17 cellular contexts compared by ENCODE assay signal in the genomic region with DNA sequence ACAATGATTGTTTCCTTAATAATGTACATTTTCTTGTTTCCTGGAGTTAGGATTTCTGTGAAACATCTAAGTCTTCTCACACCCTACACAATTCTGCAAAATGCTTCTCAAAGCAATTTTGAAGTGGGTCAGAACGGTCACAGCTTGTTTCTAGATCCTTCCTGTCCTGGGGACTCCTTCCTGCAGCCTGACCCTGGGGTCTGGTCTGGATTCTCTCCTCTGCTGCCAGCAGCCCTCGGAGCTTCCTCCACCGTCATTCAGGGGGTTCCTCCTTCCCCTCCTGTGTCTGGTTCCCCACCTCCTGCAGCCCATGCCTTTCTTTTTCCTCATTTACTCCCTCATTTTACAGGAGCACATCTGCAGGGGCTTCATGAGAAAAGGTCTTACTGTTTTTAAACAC.
DNase-seq lines count a peak whose midpoint lies in the region; ATAC-seq and TF ChIP-seq lines count a peak whose summit lies in the region.
"Had no signal": no experiment of that assay in that cellular context is flagged by ENCODE, and none has a peak within 500 bp of the region (broad histone marks: within the 10 kb centered on the region; RNA-seq: fewer than 3 reads in every experiment).

No MANE protein-coding gene starts in this region.

- H3K4me3 ChIP-seq in GM23338 (no peak overlapping the region), WERI-Rb-1 (ENCODE audit: low read depth, low read length) (no peak overlapping the region)
- H3K4me3 ChIP-seq: A549, HAP-1 had no signal

- no peak overlapping the region for H3K4me3 Mint-ChIP-seq in GM23338
- H3K4me3 Mint-ChIP-seq in progenitor cell of endocrine pancreas (ENCODE audit: low read depth), result no peak overlapping the region
- H3K4me3 Mint-ChIP-seq in activated T-helper 17 cell treated with anti-CD3 and anti-CD28 coated beads, Interleukin-2, amount 50 U/mL, for 72 hours, result no peak overlapping the region
- H3K4me3 Mint-ChIP-seq: CD4-positive, alpha-beta T cell had no signal

- H3K36me3 ChIP-seq in GM23338 (ENCODE audit: insufficient read depth), result no peaks in the 10 kb centered on the region
- H3K36me3 ChIP-seq in WERI-Rb-1, result no peaks in the 10 kb centered on the region
- H3K36me3 ChIP-seq: HAP-1 had no signal

- no peaks in the 10 kb centered on the region for H3F3A ChIP-seq in GM23338 (replicated peaks; ENCODE audit: low read depth)

- no peaks in the 10 kb centered on the region for H3K9me2 ChIP-seq in GM23338 (ENCODE audit: insufficient read depth)

- H3K36me3 Mint-ChIP-seq in GM23338 (ENCODE audit: low read depth) (no peaks in the 10 kb centered on the region), progenitor cell of endocrine pancreas (ENCODE audit: insufficient read depth) (peaks cover 10% of the 10 kb centered on the region)
- H3K36me3 Mint-ChIP-seq in activated T-helper 17 cell treated with anti-CD3 and anti-CD28 coated beads, Interleukin-2, amount 50 U/mL, for 72 hours (ENCODE audit: low read depth), result no peaks in the 10 kb centered on the region

- H3K4me1 Mint-ChIP-seq in GM23338 (peaks cover 10% of the 10 kb centered on the region), progenitor cell of endocrine pancreas (ENCODE audit: low read depth) (peaks cover 35% of the 10 kb centered on the region)
- H3K4me1 Mint-ChIP-seq in activated T-helper 17 cell treated with anti-CD3 and anti-CD28 coated beads, Interleukin-2, amount 50 U/mL, for 72 hours, result no peaks in the 10 kb centered on the region

- H3K4me1 ChIP-seq in GM23338 (ENCODE audit: insufficient read depth), result no peaks in the 10 kb centered on the region
- H3K4me1 ChIP-seq: A549 had no signal

- H4K20me1 ChIP-seq in GM23338 (replicated peaks; ENCODE audit: insufficient read depth), result no peaks in the 10 kb centered on the region; the same call in 1 of the 2 replicates

- no peaks in the 10 kb centered on the region for H3K9me3 ChIP-seq in WERI-Rb-1 (ENCODE audit: severe bottlenecking)
- H3K9me3 ChIP-seq: A549, HAP-1 had no signal

- no peaks in the 10 kb centered on the region for H3K9me3 Mint-ChIP-seq in GM23338
- no peaks in the 10 kb centered on the region for H3K9me3 Mint-ChIP-seq in progenitor cell of endocrine pancreas (ENCODE audit: low read depth)
- no peaks in the 10 kb centered on the region for H3K9me3 Mint-ChIP-seq in activated T-helper 17 cell treated with anti-CD3 and anti-CD28 coated beads, Interleukin-2, amount 50 U/mL, for 72 hours
- H3K9me3 Mint-ChIP-seq: CD4-positive, alpha-beta T cell had no signal

- H3K27me3 Mint-ChIP-seq in GM23338 (ENCODE audit: insufficient read depth, low read depth, poor library complexity) (peaks cover 6% of the 10 kb centered on the region), progenitor cell of endocrine pancreas (no peaks in the 10 kb centered on the region)
- H3K27me3 Mint-ChIP-seq in activated T-helper 17 cell treated with anti-CD3 and anti-CD28 coated beads, Interleukin-2, amount 50 U/mL, for 72 hours, result peaks cover 12% of the 10 kb centered on the region
- H3K27me3 Mint-ChIP-seq: CD4-positive, alpha-beta T cell had no signal

- no peak overlapping the region for H3K4me2 ChIP-seq in GM23338
- H3K4me2 ChIP-seq: A549 had no signal

- H3K27ac Mint-ChIP-seq in GM23338 (no peak overlapping the region), progenitor cell of endocrine pancreas (peak overlapping the region; percentile 5)
- H3K27ac Mint-ChIP-seq in activated T-helper 17 cell treated with anti-CD3 and anti-CD28 coated beads, Interleukin-2, amount 50 U/mL, for 72 hours, result no peak overlapping the region
- H3K27ac Mint-ChIP-seq: CD4-positive, alpha-beta T cell had no signal

- DNase-seq in GM23338 (ENCODE audit: low spot score) (no peak), progenitor cell of endocrine pancreas (ENCODE audit: low spot score, unreplicated experiment) (no peak), WERI-Rb-1 (no peak), inferior parietal cortex (ENCODE audit: extremely low spot score) (no peak)
- DNase-seq: CD4-positive, alpha-beta T cell; COR-L47; DMS79; NCI-H1417 treated with DMSO at 0.1 percent for 48 hours; NCI-H187; NCI-H446; NCI-H526 had no signal

- H3K27ac ChIP-seq in GM23338 (ENCODE audit: low read depth) (no peak overlapping the region), angular gyrus (ENCODE audit: low read depth, low read length) (peak overlapping the region; percentile 14), layer of hippocampus (ENCODE audit: low read depth, low read length) (peak overlapping the region; percentile 40), WERI-Rb-1 (no peak overlapping the region)
- H3K27ac ChIP-seq: A549 had no signal

- peak; percentile 32; the same call in 1 of the 3 replicates for ATAC-seq in GM23338
- no peak for ATAC-seq in activated T-helper 17 cell treated with anti-CD3 and anti-CD28 coated beads, Interleukin-2, amount 50 U/mL, for 72 hours (replicated peaks)
- ATAC-seq in GM18867 (IDR thresholded peaks at IDR 0.05; ENCODE audit: unreplicated experiment), result no peak
- ATAC-seq: A549 had no signal

- no peaks in the 10 kb centered on the region for H3K27me3 ChIP-seq in GM23338 (ENCODE audit: insufficient read depth)
- H3K27me3 ChIP-seq in layer of hippocampus (ENCODE audit: control insufficient read depth, insufficient read depth, low read length), result no peaks in the 10 kb centered on the region
- no peaks in the 10 kb centered on the region for H3K27me3 ChIP-seq in WERI-Rb-1 (ENCODE audit: insufficient read depth, low read depth, severe bottlenecking)

- TF ChIP-seq CTCF in GM23338 (conservative IDR thresholded peaks at IDR 0.05; ENCODE audit: low read depth in 2 of 2) (no peak), progenitor cell of endocrine pancreas (IDR thresholded peaks at IDR 0.05; ENCODE audit: unreplicated experiment) (no peak), WERI-Rb-1 (IDR thresholded peaks at IDR 0.05; ENCODE audit: low read depth, low read length) (no peak)

- no peaks in the 10 kb centered on the region for H3K79me2 ChIP-seq in GM23338 (replicated peaks; ENCODE audit: insufficient read depth)

- H2AFZ ChIP-seq in GM23338, result peak overlapping the region; percentile 25

TF ChIP-seq in GM23338, 12 proteins besides CTCF, POLR2A, EP300 and RAD21 (continues in another document):
- TF ChIP-seq, protein P1, sequence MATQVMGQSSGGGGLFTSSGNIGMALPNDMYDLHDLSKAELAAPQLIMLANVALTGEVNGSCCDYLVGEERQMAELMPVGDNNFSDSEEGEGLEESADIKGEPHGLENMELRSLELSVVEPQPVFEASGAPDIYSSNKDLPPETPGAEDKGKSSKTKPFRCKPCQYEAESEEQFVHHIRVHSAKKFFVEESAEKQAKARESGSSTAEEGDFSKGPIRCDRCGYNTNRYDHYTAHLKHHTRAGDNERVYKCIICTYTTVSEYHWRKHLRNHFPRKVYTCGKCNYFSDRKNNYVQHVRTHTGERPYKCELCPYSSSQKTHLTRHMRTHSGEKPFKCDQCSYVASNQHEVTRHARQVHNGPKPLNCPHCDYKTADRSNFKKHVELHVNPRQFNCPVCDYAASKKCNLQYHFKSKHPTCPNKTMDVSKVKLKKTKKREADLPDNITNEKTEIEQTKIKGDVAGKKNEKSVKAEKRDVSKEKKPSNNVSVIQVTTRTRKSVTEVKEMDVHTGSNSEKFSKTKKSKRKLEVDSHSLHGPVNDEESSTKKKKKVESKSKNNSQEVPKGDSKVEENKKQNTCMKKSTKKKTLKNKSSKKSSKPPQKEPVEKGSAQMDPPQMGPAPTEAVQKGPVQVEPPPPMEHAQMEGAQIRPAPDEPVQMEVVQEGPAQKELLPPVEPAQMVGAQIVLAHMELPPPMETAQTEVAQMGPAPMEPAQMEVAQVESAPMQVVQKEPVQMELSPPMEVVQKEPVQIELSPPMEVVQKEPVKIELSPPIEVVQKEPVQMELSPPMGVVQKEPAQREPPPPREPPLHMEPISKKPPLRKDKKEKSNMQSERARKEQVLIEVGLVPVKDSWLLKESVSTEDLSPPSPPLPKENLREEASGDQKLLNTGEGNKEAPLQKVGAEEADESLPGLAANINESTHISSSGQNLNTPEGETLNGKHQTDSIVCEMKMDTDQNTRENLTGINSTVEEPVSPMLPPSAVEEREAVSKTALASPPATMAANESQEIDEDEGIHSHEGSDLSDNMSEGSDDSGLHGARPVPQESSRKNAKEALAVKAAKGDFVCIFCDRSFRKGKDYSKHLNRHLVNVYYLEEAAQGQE (IDR thresholded peaks at IDR 0.05; ENCODE audit: unreplicated experiment), result no peak
- TF ChIP-seq ZNF114 (CRISPR knock-in tag; IDR thresholded peaks at IDR 0.05), result no peak
- no peak for TF ChIP-seq CREB1 (CRISPR knock-in tag; IDR thresholded peaks at IDR 0.05; ENCODE audit: low read depth)
- no peak for TF ChIP-seq EZH2 (IDR thresholded peaks at IDR 0.05; ENCODE audit: low read depth, unreplicated experiment)
- no peak for TF ChIP-seq JUNB (IDR thresholded peaks at IDR 0.05; ENCODE audit: unreplicated experiment)
- no peak for TF ChIP-seq ZNF331 (CRISPR knock-in tag; IDR thresholded peaks at IDR 0.05; ENCODE audit: low read depth)
- no peak for TF ChIP-seq STAT1 (IDR thresholded peaks at IDR 0.05; ENCODE audit: unreplicated experiment)
- TF ChIP-seq, protein P2, sequence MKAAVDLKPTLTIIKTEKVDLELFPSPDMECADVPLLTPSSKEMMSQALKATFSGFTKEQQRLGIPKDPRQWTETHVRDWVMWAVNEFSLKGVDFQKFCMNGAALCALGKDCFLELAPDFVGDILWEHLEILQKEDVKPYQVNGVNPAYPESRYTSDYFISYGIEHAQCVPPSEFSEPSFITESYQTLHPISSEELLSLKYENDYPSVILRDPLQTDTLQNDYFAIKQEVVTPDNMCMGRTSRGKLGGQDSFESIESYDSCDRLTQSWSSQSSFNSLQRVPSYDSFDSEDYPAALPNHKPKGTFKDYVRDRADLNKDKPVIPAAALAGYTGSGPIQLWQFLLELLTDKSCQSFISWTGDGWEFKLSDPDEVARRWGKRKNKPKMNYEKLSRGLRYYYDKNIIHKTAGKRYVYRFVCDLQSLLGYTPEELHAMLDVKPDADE (IDR thresholded peaks at IDR 0.05), result no peak
- TF ChIP-seq EZH2phosphoT487 (IDR thresholded peaks at IDR 0.05; ENCODE audit: unreplicated experiment), result no peak
- TF ChIP-seq NANOG (IDR thresholded peaks at IDR 0.05; ENCODE audit: borderline replicate concordance), result no peak

Comparison
In these comparisons a context has a peak if more than half of its experiments do, and no peak if none do; other contexts are left out.
1. H3K27ac ChIP-seq: peak in angular gyrus (single experiment) and layer of hippocampus (single experiment); none in GM23338 (single experiment) and WERI-Rb-1 (single experiment).